1 cellular context compared by ENCODE assay signal in the genomic region with DNA sequence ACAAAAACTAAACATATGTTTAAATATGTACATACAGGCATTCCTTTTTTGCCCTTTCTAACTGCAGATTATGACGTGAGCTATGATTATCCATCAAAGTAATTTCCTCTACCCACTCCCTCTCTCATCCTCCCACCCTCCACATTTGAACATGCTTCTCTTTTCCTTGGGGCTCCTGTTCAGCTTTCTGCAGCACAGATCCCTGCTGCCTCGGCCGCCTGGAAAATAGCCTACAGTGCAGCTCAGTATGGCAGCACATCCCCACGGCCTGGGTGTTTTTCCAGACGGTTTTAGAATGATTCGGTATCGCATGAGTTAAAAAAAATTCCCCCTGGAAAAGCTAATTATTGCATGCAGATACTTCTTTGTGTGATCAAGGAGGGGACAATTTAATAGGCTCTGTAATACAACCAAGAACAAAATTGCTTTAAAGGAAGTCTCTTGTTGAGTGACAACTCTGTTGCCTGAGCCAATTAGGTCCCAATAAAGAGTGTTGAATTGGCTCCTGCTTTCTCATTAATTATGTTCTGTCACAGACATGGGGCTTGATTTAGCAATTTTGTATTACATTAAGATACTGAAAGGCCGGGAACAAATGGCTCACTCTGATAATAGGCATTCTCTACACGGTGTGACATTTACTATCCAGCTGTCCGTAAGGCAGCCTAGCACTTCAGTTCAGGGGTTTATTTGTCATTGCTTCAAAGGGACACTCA.
TF ChIP-seq lines count a peak whose summit lies in the region.

No MANE protein-coding gene starts in this region.

TF ChIP-seq in IMR-90, 13 proteins besides CTCF, POLR2A, EP300 and RAD21 (continued from another document):
- TF ChIP-seq USF2 (IDR thresholded peaks at IDR 0.05; ENCODE audit: low read depth, low read length) (no peak), CEBPB (IDR thresholded peaks at IDR 0.05; ENCODE audit: low read depth, low read length) (no peak), FOS (IDR thresholded peaks at IDR 0.05; ENCODE audit: low read depth, low read length) (no peak), MAFK (IDR thresholded peaks at IDR 0.05; ENCODE audit: low read depth, low read length) (no peak), RFX5 (IDR thresholded peaks at IDR 0.05; ENCODE audit: low read depth, low read length) (no peak), MAZ (IDR thresholded peaks at IDR 0.05; ENCODE audit: borderline replicate concordance, low read depth, low read length) (no peak), RCOR1 (IDR thresholded peaks at IDR 0.05; ENCODE audit: insufficient replicate concordance, low read length) (no peak), CHD1 (IDR thresholded peaks at IDR 0.05; ENCODE audit: low read depth, low read length) (no peak), MXI1 (IDR thresholded peaks at IDR 0.05; ENCODE audit: borderline replicate concordance, low read depth, low read length) (no peak), SMC3 (IDR thresholded peaks at IDR 0.05; ENCODE audit: low read depth, low read length) (no peak)
- TF ChIP-seq, protein P1, sequence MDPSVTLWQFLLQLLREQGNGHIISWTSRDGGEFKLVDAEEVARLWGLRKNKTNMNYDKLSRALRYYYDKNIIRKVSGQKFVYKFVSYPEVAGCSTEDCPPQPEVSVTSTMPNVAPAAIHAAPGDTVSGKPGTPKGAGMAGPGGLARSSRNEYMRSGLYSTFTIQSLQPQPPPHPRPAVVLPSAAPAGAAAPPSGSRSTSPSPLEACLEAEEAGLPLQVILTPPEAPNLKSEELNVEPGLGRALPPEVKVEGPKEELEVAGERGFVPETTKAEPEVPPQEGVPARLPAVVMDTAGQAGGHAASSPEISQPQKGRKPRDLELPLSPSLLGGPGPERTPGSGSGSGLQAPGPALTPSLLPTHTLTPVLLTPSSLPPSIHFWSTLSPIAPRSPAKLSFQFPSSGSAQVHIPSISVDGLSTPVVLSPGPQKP (IDR thresholded peaks at IDR 0.05; ENCODE audit: borderline replicate concordance, low read depth, low read length): no peak
